ENCODE assay signal across 9 cellular contexts in the genomic region with DNA sequence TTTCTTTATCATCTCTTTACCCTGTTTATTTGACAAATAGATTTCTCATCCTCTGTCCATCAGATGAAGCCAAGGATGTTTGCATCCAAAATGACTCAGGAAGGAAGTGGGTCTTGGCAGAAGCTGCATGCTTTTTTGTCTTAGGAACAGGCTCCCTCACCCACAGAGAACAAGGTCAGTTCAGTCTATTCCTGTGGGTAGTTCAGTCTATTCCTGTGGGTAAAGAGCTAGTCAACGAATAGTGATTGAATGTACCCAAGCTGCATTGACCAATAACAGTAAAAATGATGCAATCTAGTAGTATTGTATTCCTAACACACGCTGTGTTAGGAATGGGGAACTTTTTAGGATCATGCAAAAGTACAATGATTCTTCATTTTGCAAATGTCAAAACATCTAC.
DNase-seq lines count a peak whose midpoint lies in the region; ATAC-seq and TF ChIP-seq lines count a peak whose summit lies in the region.
"Had no signal": no experiment of that assay in that cellular context is flagged by ENCODE, and none has a peak within 500 bp of the region (broad histone marks: within the 10 kb centered on the region; RNA-seq: fewer than 3 reads in every experiment).

No MANE protein-coding gene starts in this region.

- H3K4me1 ChIP-seq in heart left ventricle: peaks cover 0 to 26% (median 2%) of the 10 kb centered on the region in 12 donors

- H3K4me3 ChIP-seq in heart left ventricle: no peak overlapping the region
- H3K4me3 ChIP-seq: SJSA1 had no signal

- H3K36me3 ChIP-seq in heart left ventricle: no peaks in the 10 kb centered on the region
- H3K36me3 ChIP-seq: SJSA1 had no signal

- ATAC-seq in heart left ventricle (peak; percentile 44 to 88 (median 80)), GM19452 (IDR thresholded peaks at IDR 0.05; ENCODE audit: unreplicated experiment) (no peak), HG03342 (IDR thresholded peaks at IDR 0.05; ENCODE audit: unreplicated experiment) (no peak)
- ATAC-seq: activated CD8-positive, alpha-beta T cell treated with anti-CD3 and anti-CD28 coated beads for 36 hours had no signal

- TF ChIP-seq CTCF in heart left ventricle (IDR thresholded peaks at IDR 0.05): no peak

- TF ChIP-seq POLR2A in heart left ventricle (IDR thresholded peaks at IDR 0.05): no peak

- H3K9me3 ChIP-seq in heart left ventricle: no peaks in the 10 kb centered on the region
- H3K9me3 ChIP-seq: SJSA1 had no signal

- WGBS in heart left ventricle, 4 donors: 29 to 62% (median 50%) methylated on average over 2 of the region's 2 CpGs

- peak; percentile 94 for DNase-seq in HCEC 1CT
- DNase-seq in amniotic epithelial cell (ENCODE audit: low read depth): peak; percentile 96
- no peak for DNase-seq in heart left ventricle
- DNase-seq in stromal cell of bone marrow (ENCODE audit: low read depth): peak; percentile 94
- no peak for DNase-seq in NCI-H1105 treated with DMSO at 0.1 percent for 48 hours (lab: John Stamatoyannopoulos, UW)
- DNase-seq: activated CD8-positive, alpha-beta T cell treated with anti-CD3 and anti-CD28 coated beads for 36 hours had no signal

- H3K27ac ChIP-seq in heart left ventricle: peak overlapping the region in 10 of 12 donors; percentile 18 to 71 (median 52)
- H3K27ac ChIP-seq: SJSA1 had no signal

- intact Hi-C loops in heart left ventricle (cut with DNase I): no loop called here

- H3K27me3 ChIP-seq in heart left ventricle: no peaks in the 10 kb centered on the region
- H3K27me3 ChIP-seq: SJSA1 had no signal

Comparison
In these comparisons a context has a peak if more than half of its experiments do, and no peak if none do; other contexts are left out.
1. DNase-seq: peak in HCEC 1CT (single experiment), amniotic epithelial cell (single experiment) and stromal cell of bone marrow (single experiment); none in heart left ventricle (0 of 5) and NCI-H1105 treated with DMSO at 0.1 percent for 48 hours (single experiment).
2. ATAC-seq: peak in heart left ventricle (4 of 4); none in GM19452 (single experiment) and HG03342 (single experiment).